9 cellular contexts compared by ENCODE assay signal in the genomic region with DNA sequence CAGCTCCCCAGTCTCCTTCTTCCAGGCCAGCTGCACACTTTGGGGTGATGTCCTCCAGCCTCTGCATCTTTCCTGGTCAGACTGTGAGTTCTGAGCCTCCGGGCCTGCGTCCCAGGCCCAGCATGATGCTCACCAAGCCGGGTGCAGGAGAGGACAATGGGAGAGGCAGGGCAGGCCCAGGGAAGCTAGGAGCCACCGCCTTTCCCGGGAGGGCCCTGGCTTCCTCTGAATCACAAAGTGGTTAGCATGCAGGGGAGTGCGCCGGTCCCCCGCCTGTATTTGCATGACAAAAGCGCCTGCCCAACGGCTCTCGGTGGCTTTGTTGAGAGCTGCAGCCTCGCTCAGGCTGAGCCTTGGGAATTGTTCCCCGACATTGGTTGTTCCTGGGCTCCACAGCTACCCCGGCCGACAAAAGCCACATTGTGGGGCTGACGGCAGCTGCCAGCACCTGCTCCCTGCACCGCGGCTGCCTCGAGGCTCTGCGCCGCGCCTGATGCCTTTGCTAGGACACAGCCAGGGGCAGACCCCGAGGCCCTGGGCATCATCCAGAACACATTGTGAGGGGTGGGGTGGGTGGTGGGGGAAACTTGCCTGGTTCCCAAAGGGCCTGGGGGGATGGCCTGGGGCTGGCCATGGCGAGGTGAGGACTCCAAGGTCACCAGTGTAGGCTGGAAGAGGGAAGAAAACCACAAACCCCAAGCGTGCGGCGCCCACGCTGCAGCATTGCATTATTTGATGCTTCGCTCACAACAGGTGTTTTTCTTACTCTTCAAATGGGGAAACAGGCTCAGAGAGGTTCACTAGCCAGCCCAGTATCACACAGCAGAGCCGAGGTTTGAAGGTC. TPM values are rescaled to one million over a fixed set of nuclear protein-coding genes. Genes with fewer than 3 reads are reported as not detected.
A peak's percentile ranks its signal among the peaks of the same experiment; 100 is the strongest.
DNase-seq lines count a peak whose midpoint lies in the region; ATAC-seq and TF ChIP-seq lines count a peak whose summit lies in the region.
"Had no signal": no experiment of that assay in that cellular context is flagged by ENCODE, and none has a peak within 500 bp of the region (broad histone marks: within the 10 kb centered on the region; RNA-seq: fewer than 3 reads in every experiment).

No MANE protein-coding gene starts in this region.

- TF ChIP-seq CTCF in esophagus muscularis mucosa (IDR thresholded peaks at IDR 0.05) (no peak), nephron progenitor cell (IDR thresholded peaks at IDR 0.05) (no peak)

- H3K27ac ChIP-seq in esophagus muscularis mucosa (replicated peaks in 1 of 4): no peak overlapping the region

- no peak for ATAC-seq in HG03280 (IDR thresholded peaks at IDR 0.05; ENCODE audit: unreplicated experiment)
- no peak for ATAC-seq in GM21367 (IDR thresholded peaks at IDR 0.05; ENCODE audit: unreplicated experiment)
- ATAC-seq in stimulated activated effector memory CD8-positive, alpha-beta T cell treated with anti-CD3 and anti-CD28 coated beads, Interleukin-12 subunit alpha, Interleukin-12 subunit beta, amount 100 ng/mL, for 72 hours: no peak

- H3K4me1 Mint-ChIP-seq in nephron progenitor cell: peaks cover 55% of the 10 kb centered on the region
- peaks cover 31% of the 10 kb centered on the region for H3K4me1 Mint-ChIP-seq in stimulated activated effector memory CD8-positive, alpha-beta T cell treated with anti-CD3 and anti-CD28 coated beads, Interleukin-12 subunit alpha, Interleukin-12 subunit beta, amount 100 ng/mL, for 72 hours

- H3K27me3 ChIP-seq in esophagus muscularis mucosa: peaks cover 0 to 14% (median 0%) of the 10 kb centered on the region in 4 donors

- intact Hi-C loops in esophagus muscularis mucosa (cut with DNase I): no loop called here

- no peak for TF ChIP-seq POLR2A in esophagus muscularis mucosa (IDR thresholded peaks at IDR 0.05; ENCODE audit: low read depth)
- no peak for TF ChIP-seq POLR2A in erythroblast (IDR thresholded peaks at IDR 0.05; ENCODE audit: low read length)

- H3K36me3 ChIP-seq in esophagus muscularis mucosa: no peaks in the 10 kb centered on the region

- H3K27ac Mint-ChIP-seq in nephron progenitor cell: no peak overlapping the region
- H3K27ac Mint-ChIP-seq in stimulated activated effector memory CD8-positive, alpha-beta T cell treated with anti-CD3 and anti-CD28 coated beads, Interleukin-12 subunit alpha, Interleukin-12 subunit beta, amount 100 ng/mL, for 72 hours: no peak overlapping the region

- no peaks in the 10 kb centered on the region for H3K9me3 Mint-ChIP-seq in nephron progenitor cell
- H3K9me3 Mint-ChIP-seq in stimulated activated effector memory CD8-positive, alpha-beta T cell treated with anti-CD3 and anti-CD28 coated beads, Interleukin-12 subunit alpha, Interleukin-12 subunit beta, amount 100 ng/mL, for 72 hours: no peaks in the 10 kb centered on the region

- peaks cover 47% of the 10 kb centered on the region for H3K27me3 Mint-ChIP-seq in nephron progenitor cell (ENCODE audit: low read depth, poor library complexity)

- no peak overlapping the region for H3K4me3 ChIP-seq in esophagus muscularis mucosa

- H3K9me3 ChIP-seq in esophagus muscularis mucosa: no peaks in the 10 kb centered on the region

- WGBS in esophagus muscularis mucosa: 84% methylated on average over 8 of the region's 30 CpGs

- no peak for TF ChIP-seq EP300 in esophagus muscularis mucosa (IDR thresholded peaks at IDR 0.05)

- H3K4me1 ChIP-seq in esophagus muscularis mucosa: peaks cover 20 to 40% (median 33%) of the 10 kb centered on the region in 4 donors

- no peaks in the 10 kb centered on the region for H3K36me3 Mint-ChIP-seq in nephron progenitor cell (ENCODE audit: low read depth)
- H3K36me3 Mint-ChIP-seq in stimulated activated effector memory CD8-positive, alpha-beta T cell treated with anti-CD3 and anti-CD28 coated beads, Interleukin-12 subunit alpha, Interleukin-12 subunit beta, amount 100 ng/mL, for 72 hours: no peaks in the 10 kb centered on the region

- no peak overlapping the region for H3K4me3 Mint-ChIP-seq in nephron progenitor cell
- H3K4me3 Mint-ChIP-seq in stimulated activated effector memory CD8-positive, alpha-beta T cell treated with anti-CD3 and anti-CD28 coated beads, Interleukin-12 subunit alpha, Interleukin-12 subunit beta, amount 100 ng/mL, for 72 hours: no peak overlapping the region

- DNase-seq in ELF-1 (ENCODE audit: low read depth, low spot score): peak; percentile 97
- peak; percentile 94 for DNase-seq in NCI-H345 (lab: John Stamatoyannopoulos, UW)
- peak; percentile 90 for DNase-seq in esophagus muscularis mucosa (ENCODE audit: extremely low spot score)
- DNase-seq in nephron progenitor cell: peak; percentile 49
- no peak for DNase-seq in erythroblast (lab: John Stamatoyannopoulos, UW)
- no peak for DNase-seq in stimulated activated effector memory CD8-positive, alpha-beta T cell treated with anti-CD3 and anti-CD28 coated beads, Interleukin-12 subunit alpha, Interleukin-12 subunit beta, amount 100 ng/mL, for 72 hours (ENCODE audit: low spot score in 2 of 2)
- DNase-seq: activated gamma-delta T cell treated with Interleukin-2 at 50 U/mL for 16 hours had no signal

RNA-seq across cellular contexts. Expression of gene KLF13, which starts 20.0 kb away (rescaled TPM):
- total RNA-seq in esophagus muscularis mucosa: 100 to 1,000 TPM in 1 of 4 donors, 10 to 100 TPM in 3; 57.3 to 109 (median 74.2) TPM

Comparison
In these comparisons a context has a peak if more than half of its experiments do, and no peak if none do; other contexts are left out.
1. DNase-seq: peak in ELF-1 (single experiment), NCI-H345 (single experiment), esophagus muscularis mucosa (single experiment) and nephron progenitor cell (single experiment); none in erythroblast (0 of 2) and stimulated activated effector memory CD8-positive, alpha-beta T cell treated with anti-CD3 and anti-CD28 coated beads, Interleukin-12 subunit alpha, Interleukin-12 subunit beta, amount 100 ng/mL, for 72 hours (0 of 2).